In genomic region chr5:1336106-1336561, GRCh38 we compare ENCODE assay signal across 24 cellular contexts. TPM values are rescaled to one million over a fixed set of nuclear protein-coding genes. Genes with fewer than 3 reads are reported as not detected.
A peak's percentile ranks its signal among the peaks of the same experiment; 100 is the strongest.
DNase-seq lines count a peak whose midpoint lies in the region; ATAC-seq, FAIRE-seq and TF ChIP-seq lines count a peak whose summit lies in the region.
"Had no signal": no experiment of that assay in that cellular context is flagged by ENCODE, and none has a peak within 500 bp of the region (broad histone marks: within the 10 kb centered on the region; RNA-seq: fewer than 3 reads in every experiment).

No MANE protein-coding gene starts in this region.

- H2AFZ ChIP-seq in K562 (ENCODE audit: low read depth, low read length), result no peak overlapping the region

- in situ Hi-C loops in K562 (cut with MboI), result no loop called here

- H3K4me1 ChIP-seq in K562 (replicated peaks in 1 of 2; ENCODE audit: control insufficient read depth in 2 of 2, insufficient read depth in 2 of 2, low read length in 2 of 2), result peaks cover 0 to 20% of the 10 kb centered on the region in 2 experiments; a peak in 2 of 5 replicates
- H3K4me1 ChIP-seq: adrenal gland had no signal

- peak; percentile 23 for ATAC-seq in activated CD4-positive, alpha-beta T cell treated with anti-CD3 and anti-CD28 coated beads for 36 hours
- no peak for ATAC-seq in K562
- no peak for ATAC-seq in stimulated activated effector memory CD8-positive, alpha-beta T cell treated with anti-CD3 and anti-CD28 coated beads, Interleukin-12 subunit alpha, Interleukin-12 subunit beta, amount 100 ng/mL, for 72 hours
- ATAC-seq in HG03108 (IDR thresholded peaks at IDR 0.05; ENCODE audit: unreplicated experiment), result no peak
- ATAC-seq: SK-N-SH treated with all-trans-retinoic acid at 6 μM for 48 hours had no signal

- TF ChIP-seq CTCF in K562 (IDR thresholded peaks at IDR 0.05 in 2 of 3, conservative IDR thresholded peaks at IDR 0.05 in 1 of 3; ENCODE audit: insufficient read depth in 2 of 3, low read depth in 1 of 3, low read length in 3 of 3), result no peak

- H3K36me3 Mint-ChIP-seq in activated CD4-positive, alpha-beta T cell treated with anti-CD3 and anti-CD28 coated beads for 36 hours (ENCODE audit: low read depth), result peaks cover 36% of the 10 kb centered on the region
- peaks cover 90% of the 10 kb centered on the region for H3K36me3 Mint-ChIP-seq in stimulated activated effector memory CD8-positive, alpha-beta T cell treated with anti-CD3 and anti-CD28 coated beads, Interleukin-12 subunit alpha, Interleukin-12 subunit beta, amount 100 ng/mL, for 72 hours

- no peak overlapping the region for H3K4me2 ChIP-seq in K562 (ENCODE audit: insufficient read depth, low read length)
- H3K4me2 ChIP-seq: smooth muscle cell had no signal

- no peaks in the 10 kb centered on the region for H3K9me1 ChIP-seq in K562 (ENCODE audit: control insufficient read depth, insufficient read depth, low read length)

- no peaks in the 10 kb centered on the region for H3K9me3 Mint-ChIP-seq in activated CD4-positive, alpha-beta T cell treated with anti-CD3 and anti-CD28 coated beads for 36 hours (ENCODE audit: low read depth)
- no peaks in the 10 kb centered on the region for H3K9me3 Mint-ChIP-seq in stimulated activated effector memory CD8-positive, alpha-beta T cell treated with anti-CD3 and anti-CD28 coated beads, Interleukin-12 subunit alpha, Interleukin-12 subunit beta, amount 100 ng/mL, for 72 hours
- H3K9me3 Mint-ChIP-seq: activated CD4-positive, alpha-beta memory T cell treated with anti-CD3 and anti-CD28 coated beads, Interleukin-2, amount 10 ng/mL, durations not matched to agents 7 days and 5 days had no signal

- BruUV-seq in K562 (replicated peaks; lab: Mats Ljungman, UMichigan), result no TSS peak

- over 99% methylated on average over 13 of the region's 14 CpGs for WGBS in K562 (ENCODE audit: insufficient coverage, low coverage, missing lambda C conversion rate)

- H3K9ac ChIP-seq in K562 (ENCODE audit: insufficient read depth in 1 of 2, low read depth in 2 of 2, low read length in 2 of 2), result no peak overlapping the region; a peak in 1 of 4 replicates

- peak overlapping the region; percentile 25 for H3K27ac Mint-ChIP-seq in activated CD4-positive, alpha-beta T cell treated with anti-CD3 and anti-CD28 coated beads for 36 hours
- H3K27ac Mint-ChIP-seq in stimulated activated effector memory CD8-positive, alpha-beta T cell treated with anti-CD3 and anti-CD28 coated beads, Interleukin-12 subunit alpha, Interleukin-12 subunit beta, amount 100 ng/mL, for 72 hours, result peak overlapping the region; percentile 45
- H3K27ac Mint-ChIP-seq: activated CD4-positive, alpha-beta memory T cell treated with anti-CD3 and anti-CD28 coated beads, Interleukin-2, amount 10 ng/mL, durations not matched to agents 7 days and 5 days had no signal

- H3K27me3 ChIP-seq in K562 (ENCODE audit: control insufficient read depth in 2 of 2, insufficient read depth in 2 of 2, low read length in 2 of 2), result no peaks in the 10 kb centered on the region
- H3K27me3 ChIP-seq: adrenal gland, testis had no signal

- H3K79me2 ChIP-seq in K562 (ENCODE audit: control insufficient read depth, insufficient read depth, low read length), result peaks cover 9% of the 10 kb centered on the region; the same call in 1 of the 3 replicates

- H3K36me3 ChIP-seq in KOPT-K1 (ENCODE audit: insufficient read depth, low read length) (peaks cover 97% of the 10 kb centered on the region), K562 (ENCODE audit: control insufficient read depth, insufficient read depth, low read length) (peaks cover 93% of the 10 kb centered on the region)

- H4K20me1 ChIP-seq in K562 (replicated peaks; ENCODE audit: control insufficient read depth, insufficient read depth, low read length), result peaks cover 23% of the 10 kb centered on the region

- H3K27ac ChIP-seq in KOPT-K1 (ENCODE audit: low read depth, low read length, poor library complexity, severe bottlenecking) (peak overlapping the region; percentile 32), K562 (ENCODE audit: extremely low read depth, low read depth, low read length) (no peak overlapping the region)
- H3K27ac ChIP-seq: 22Rv1, adrenal gland, testis had no signal

- H3K4me3 Mint-ChIP-seq in activated CD4-positive, alpha-beta T cell treated with anti-CD3 and anti-CD28 coated beads for 36 hours, result no peak overlapping the region
- no peak overlapping the region for H3K4me3 Mint-ChIP-seq in stimulated activated effector memory CD8-positive, alpha-beta T cell treated with anti-CD3 and anti-CD28 coated beads, Interleukin-12 subunit alpha, Interleukin-12 subunit beta, amount 100 ng/mL, for 72 hours
- H3K4me3 Mint-ChIP-seq: activated CD4-positive, alpha-beta memory T cell treated with anti-CD3 and anti-CD28 coated beads, Interleukin-2, amount 10 ng/mL, durations not matched to agents 7 days and 5 days had no signal

- CTCF ChIA-PET in activated CD4-positive, alpha-beta T cell treated with anti-CD3 and anti-CD28 coated beads for 36 hours (lab: Charles Lee), result interaction anchor here (0.9 to 1.2 kb wide), 2 partner anchors 28 to 309 kb away, joined by 3 read pairs; no protein-coding TSS in a partner anchor
- CTCF ChIA-PET in K562 (lab: Yijun Ruan, JAX; ENCODE audit: low intra/inter-chr PET ratio), result no interaction called here

- H3K9me3 ChIP-seq in KOPT-K1 (ENCODE audit: insufficient read depth, low read length, poor library complexity, severe bottlenecking), result no peaks in the 10 kb centered on the region
- H3K9me3 ChIP-seq in K562 (replicated peaks; ENCODE audit: control insufficient read depth, insufficient read depth, low read depth, low read length), result no peaks in the 10 kb centered on the region
- H3K9me3 ChIP-seq: adrenal gland, testis had no signal

- no peak overlapping the region for H3K4me3 ChIP-seq in K562
- H3K4me3 ChIP-seq: adrenal gland, smooth muscle cell, testis had no signal

- FAIRE-seq in K562 (lab: Jason Lieb, UNC), result no peak

- TF ChIP-seq POLR2A in K562 (conservative IDR thresholded peaks at IDR 0.05), result no peak

- H3K4me1 Mint-ChIP-seq in activated CD4-positive, alpha-beta T cell treated with anti-CD3 and anti-CD28 coated beads for 36 hours, result peaks cover 17% of the 10 kb centered on the region
- H3K4me1 Mint-ChIP-seq in stimulated activated effector memory CD8-positive, alpha-beta T cell treated with anti-CD3 and anti-CD28 coated beads, Interleukin-12 subunit alpha, Interleukin-12 subunit beta, amount 100 ng/mL, for 72 hours, result no peaks in the 10 kb centered on the region

- no peaks in the 10 kb centered on the region for H3K27me3 Mint-ChIP-seq in activated CD4-positive, alpha-beta T cell treated with anti-CD3 and anti-CD28 coated beads for 36 hours
- H3K27me3 Mint-ChIP-seq: activated CD4-positive, alpha-beta memory T cell treated with anti-CD3 and anti-CD28 coated beads, Interleukin-2, amount 10 ng/mL, durations not matched to agents 7 days and 5 days had no signal

- POLR2A ChIA-PET in activated CD4-positive, alpha-beta T cell treated with anti-CD3 and anti-CD28 coated beads for 36 hours (lab: Charles Lee), result no interaction called here
- POLR2A ChIA-PET in K562 (lab: Yijun Ruan, JAX), result interaction anchor here (0.6 to 3.0 kb wide), 3 partner anchors 7 to 443 kb away, joined by 4 to 19 read pairs (median 4); partner anchors contain the start of genes BRD9 and TRIP13

- TF ChIP-seq RAD21 in K562 (CRISPR knock-in tag; conservative IDR thresholded peaks at IDR 0.05 in 1 of 2, IDR thresholded peaks at IDR 0.05 in 1 of 2), result no peak

- intact Hi-C loops in activated CD4-positive, alpha-beta T cell treated with anti-CD3 and anti-CD28 coated beads for 36 hours (cut with DNase I, micrococcal nuclease), result no loop called here
- intact Hi-C loops in K562 (cut with micrococcal nuclease), result no loop called here

- TF ChIP-seq EP300 in K562 (IDR thresholded peaks at IDR 0.05; ENCODE audit: low read length), result no peak

- DNase-seq in activated CD4-positive, alpha-beta T cell treated with anti-CD3 and anti-CD28 coated beads for 36 hours, result no peak
- no peak for DNase-seq in activated CD4-positive, alpha-beta T cell treated with anti-CD3 and anti-CD28 coated beads for 4 hours
- no peak for DNase-seq in K562 (ENCODE audit: extremely low read depth in 1 of 4, low spot score in 3 of 4)
- no peak for DNase-seq in stimulated activated effector memory CD8-positive, alpha-beta T cell treated with anti-CD3 and anti-CD28 coated beads, Interleukin-12 subunit alpha, Interleukin-12 subunit beta, amount 100 ng/mL, for 72 hours (ENCODE audit: low spot score in 2 of 2)
- no peak for DNase-seq in DMS153 treated with DMSO at 0.1 percent for 48 hours (lab: John Stamatoyannopoulos, UW; ENCODE audit: unreplicated experiment)
- no peak for DNase-seq in NCI-H748 (lab: John Stamatoyannopoulos, UW; ENCODE audit: unreplicated experiment)
- DNase-seq: activated CD4-positive, alpha-beta memory T cell treated with anti-CD3 and anti-CD28 coated beads, Interleukin-2, amount 10 ng/mL, durations not matched to agents 7 days and 5 days; activated gamma-delta T cell; adrenal gland; DMS153; effector CD4-positive, alpha-beta T cell; mesendoderm; NCI-H1048; NCI-H187 treated with DMSO at 0.1 percent for 48 hours; NCI-H524 treated with DMSO at 0.1 percent for 48 hours; testis had no signal

RNA-seq across cellular contexts. Expression of gene CLPTM1L, which starts 8.8 kb away (rescaled TPM):
- 10 to 100 TPM; 62.1 to 62.2 TPM for total RNA-seq in activated CD4-positive, alpha-beta T cell treated with anti-CD3 and anti-CD28 coated beads for 36 hours
- 215 and 519 TPM in 2 replicates for total RNA-seq in K562 (2011; cell fraction: chromatin; rRNA removed; ENCODE audit: low replicate concordance)
- 574 and 584 TPM in 2 replicates for total RNA-seq in K562 (2011; cell fraction: nucleolus; rRNA removed)
- 409 and 456 TPM in 2 replicates for total RNA-seq in K562 (2011; cell fraction: nucleoplasm; rRNA removed)
- total RNA-seq in K562 (2014; rRNA removed) (217 and 249 TPM in 2 replicates), K562 (2014; rRNA removed; fragmentation: Illumina TruSeq; extraction: Trizol) (132 and 136 TPM in 2 replicates), K562 (2015; rRNA removed; fragmentation: Illumina TruSeq; extraction: Trizol) (177 and 179 TPM in 2 replicates), K562 (2021) (145 and 152 TPM in 2 replicates)
- polyA plus RNA-seq in K562 (2011; rRNA removed) (130 and 184 TPM in 2 replicates), K562 (2014; fragmentation: Illumina TruSeq; extraction: Trizol) (198 and 213 TPM in 2 replicates), K562 (2014; fragmentation: Nextera tagmentation; extraction: Ambion mirVana) (10 to 100 TPM in 1 of 2 experiments, 1 to 10 TPM in 1; 3.5 to 14.1 TPM), K562 (2014; rRNA removed) (180 and 181 TPM in 2 replicates)
- polyA plus RNA-seq in K562 (2011; cell fraction: cytosol; rRNA removed), result 150 and 221 TPM in 2 replicates
- polyA plus RNA-seq in K562 (2011; cell fraction: nucleus; rRNA removed), result 196 and 245 TPM in 2 replicates
- polyA plus RNA-seq in K562 (2012), result 110 and 155 TPM in 2 replicates
- polyA minus RNA-seq in K562 (2011; rRNA and poly(A)+ RNA removed), result 112 and 228 TPM in 2 replicates
- 74.7 and 93.6 TPM in 2 replicates for polyA minus RNA-seq in K562 (2011; cell fraction: cytosol; rRNA and poly(A)+ RNA removed)
- 73.0 and 82.1 TPM in 2 replicates for polyA minus RNA-seq in K562 (2011; cell fraction: nucleus; rRNA and poly(A)+ RNA removed)

RNA-seq across cellular contexts. Expression of gene TERT, which starts 41.3 kb away (rescaled TPM):
- total RNA-seq in activated CD4-positive, alpha-beta T cell treated with anti-CD3 and anti-CD28 coated beads for 36 hours, result 10 to 100 TPM in 1 of 2 experiments, 1 to 10 TPM in 1; 8.5 to 11.9 TPM
- total RNA-seq in K562 (2011; cell fraction: chromatin; rRNA removed; ENCODE audit: low replicate concordance), result 14.2 and 54.7 TPM in 2 replicates
- 26.1 and 26.7 TPM in 2 replicates for total RNA-seq in K562 (2011; cell fraction: nucleolus; rRNA removed)
- total RNA-seq in K562 (2011; cell fraction: nucleoplasm; rRNA removed), result 10.8 and 13.8 TPM in 2 replicates
- total RNA-seq in K562 (2014; rRNA removed), result 1.7 and 2.5 TPM in 2 replicates
- 0.41 and 0.44 TPM in 2 replicates for total RNA-seq in K562 (2014; rRNA removed; fragmentation: Illumina TruSeq; extraction: Trizol)
- 0.54 and 0.83 TPM in 2 replicates for total RNA-seq in K562 (2015; rRNA removed; fragmentation: Illumina TruSeq; extraction: Trizol)
- total RNA-seq in K562 (2021), result 3.3 and 3.4 TPM in 2 replicates
- polyA plus RNA-seq in K562 (2011; rRNA removed), result 1.4 and 2.7 TPM in 2 replicates
- polyA plus RNA-seq in K562 (2011; cell fraction: cytosol; rRNA removed), result 1.3 and 3.8 TPM in 2 replicates
- 15.4 and 32.7 TPM in 2 replicates for polyA plus RNA-seq in K562 (2011; cell fraction: nucleus; rRNA removed)
- 1.0 and 1.5 TPM in 2 replicates for polyA plus RNA-seq in K562 (2012)
- polyA plus RNA-seq in K562 (2014; fragmentation: Illumina TruSeq; extraction: Trizol), result 0.48 and 1.00 TPM in 2 replicates
- polyA plus RNA-seq in K562 (2014; fragmentation: Nextera tagmentation; extraction: Ambion mirVana), result under 1 TPM in 1 of 2 experiments, not detected in 1; 0.08 TPM
- 2.2 and 4.5 TPM in 2 replicates for polyA plus RNA-seq in K562 (2014; rRNA removed)
- polyA minus RNA-seq in K562 (2011; rRNA and poly(A)+ RNA removed), result 0.69 and 1.6 TPM in 2 replicates
- 1.7 and 5.3 TPM in 2 replicates for polyA minus RNA-seq in K562 (2011; cell fraction: cytosol; rRNA and poly(A)+ RNA removed)
- 8.1 and 11.4 TPM in 2 replicates for polyA minus RNA-seq in K562 (2011; cell fraction: nucleus; rRNA and poly(A)+ RNA removed)
- total RNA-seq: epithelial cell of proximal tubule, omental fat pad, renal cortical epithelial cell, smooth muscle cell had no signal
- polyA plus RNA-seq: adrenal gland, smooth muscle cell had no signal
